Comparison of ENCODE assay signal across 11 cellular contexts in genomic region chr14:69880051-69880487, GRCh38. TPM values are rescaled to one million over a fixed set of nuclear protein-coding genes. Genes with fewer than 3 reads are reported as not detected.
A peak's percentile ranks its signal among the peaks of the same experiment; 100 is the strongest.
DNase-seq lines count a peak whose midpoint lies in the region; ATAC-seq, FAIRE-seq and TF ChIP-seq lines count a peak whose summit lies in the region.
"Had no signal": no experiment of that assay in that cellular context is flagged by ENCODE, and none has a peak within 500 bp of the region (broad histone marks: within the 10 kb centered on the region; RNA-seq: fewer than 3 reads in every experiment).

No MANE protein-coding gene starts in this region.

- H3K36me3 Mint-ChIP-seq in astrocyte (ENCODE audit: low read depth, unreplicated experiment), result no peaks in the 10 kb centered on the region
- H3K36me3 Mint-ChIP-seq: activated naive CD8-positive, alpha-beta T cell treated with anti-CD3 and anti-CD28 coated beads, Interleukin-2, amount 10 ng/mL, durations not matched to agents 7 days and 5 days; natural killer cell treated with Interleukin-12 subunit alpha and Interleukin-12 subunit beta and Interleukin-15 and Interleukin-18, amount 100 ng/mL, for 72 hours had no signal

- H3K4me1 Mint-ChIP-seq in astrocyte (ENCODE audit: low read depth, unreplicated experiment), result peaks cover 2% of the 10 kb centered on the region
- H3K4me1 Mint-ChIP-seq: activated naive CD8-positive, alpha-beta T cell treated with anti-CD3 and anti-CD28 coated beads, Interleukin-2, amount 10 ng/mL, durations not matched to agents 7 days and 5 days had no signal

- TF ChIP-seq CTCF in astrocyte (IDR thresholded peaks at IDR 0.05; ENCODE audit: insufficient read depth, low read depth, low read length) (no peak), testis (IDR thresholded peaks at IDR 0.05) (no peak)

- intact Hi-C loops in testis (cut with DNase I; ENCODE audit: low total_unique reads), result no loop called here

- no peaks in the 10 kb centered on the region for H4K20me1 ChIP-seq in astrocyte (ENCODE audit: insufficient read depth, low read length)

- H3K27me3 Mint-ChIP-seq in astrocyte (ENCODE audit: low read depth, unreplicated experiment), result peaks cover 50% of the 10 kb centered on the region

- H3K36me3 ChIP-seq in astrocyte (ENCODE audit: insufficient read depth, low read length) (no peaks in the 10 kb centered on the region), testis (ENCODE audit: low read depth, missing control alignments) (no peaks in the 10 kb centered on the region)

- H3K79me2 ChIP-seq in astrocyte (ENCODE audit: insufficient read depth, low read length), result no peaks in the 10 kb centered on the region

- WGBS in testis, 2 donors, result 2 to 3% methylated on average over 21 of the region's 21 CpGs

- H3K9me3 ChIP-seq in astrocyte (ENCODE audit: insufficient read depth, low read depth, low read length), result no peaks in the 10 kb centered on the region
- no peaks in the 10 kb centered on the region for H3K9me3 ChIP-seq in testis

- FAIRE-seq in astrocyte (lab: Jason Lieb, UNC), result no peak

- H3K9ac ChIP-seq in astrocyte (ENCODE audit: low read length), result no peak overlapping the region

- no peaks in the 10 kb centered on the region for H3K9me3 Mint-ChIP-seq in astrocyte (ENCODE audit: unreplicated experiment)
- H3K9me3 Mint-ChIP-seq: activated naive CD8-positive, alpha-beta T cell treated with anti-CD3 and anti-CD28 coated beads, Interleukin-2, amount 10 ng/mL, durations not matched to agents 7 days and 5 days; natural killer cell treated with Interleukin-12 subunit alpha and Interleukin-12 subunit beta and Interleukin-15 and Interleukin-18, amount 100 ng/mL, for 72 hours had no signal

- peak overlapping the region; percentile 73 for H3K4me2 ChIP-seq in astrocyte (ENCODE audit: low read length)

- no peaks in the 10 kb centered on the region for H3K4me1 ChIP-seq in astrocyte (ENCODE audit: insufficient read depth, low read length)
- H3K4me1 ChIP-seq in testis, result peaks cover 8% of the 10 kb centered on the region

- H3K4me3 Mint-ChIP-seq in astrocyte (ENCODE audit: unreplicated experiment), result peak overlapping the region; percentile 71
- H3K4me3 Mint-ChIP-seq: activated naive CD8-positive, alpha-beta T cell treated with anti-CD3 and anti-CD28 coated beads, Interleukin-2, amount 10 ng/mL, durations not matched to agents 7 days and 5 days; natural killer cell treated with Interleukin-12 subunit alpha and Interleukin-12 subunit beta and Interleukin-15 and Interleukin-18, amount 100 ng/mL, for 72 hours had no signal

- DNase-seq in NCI-H345 (lab: John Stamatoyannopoulos, UW) (peak; percentile 33), NCI-H345 treated with DMSO at 0.1 percent for 48 hours (lab: John Stamatoyannopoulos, UW; ENCODE audit: unreplicated experiment) (no peak), astrocyte (ENCODE audit: low read depth) (no peak), left lobe of liver (ENCODE audit: low spot score) (peak; percentile 73), testis (no peak), COLO829 (ENCODE audit: low spot score) (no peak)
- DNase-seq in stimulated activated CD4-positive, alpha-beta T cell treated with anti-CD3 and anti-CD28 coated beads, Interleukin-4, amount 100 ng/mL, for 24 hours, result no peak
- DNase-seq: activated CD4-positive, CD25-positive, alpha-beta regulatory T cell; activated naive CD8-positive, alpha-beta T cell treated with anti-CD3 and anti-CD28 coated beads, Interleukin-2, amount 10 ng/mL, durations not matched to agents 7 days and 5 days had no signal

- H3K27ac Mint-ChIP-seq in astrocyte (ENCODE audit: unreplicated experiment), result no peak overlapping the region
- H3K27ac Mint-ChIP-seq: activated naive CD8-positive, alpha-beta T cell treated with anti-CD3 and anti-CD28 coated beads, Interleukin-2, amount 10 ng/mL, durations not matched to agents 7 days and 5 days; natural killer cell treated with Interleukin-12 subunit alpha and Interleukin-12 subunit beta and Interleukin-15 and Interleukin-18, amount 100 ng/mL, for 72 hours had no signal

- no peak overlapping the region for H2AFZ ChIP-seq in astrocyte (ENCODE audit: low read depth, low read length)

- peak overlapping the region; percentile 33 for H3K4me3 ChIP-seq in astrocyte (ENCODE audit: insufficient read depth, low read depth, low read length)
- H3K4me3 ChIP-seq in testis, result peak overlapping the region; percentile 78 to 84

- ATAC-seq in left lobe of liver (peak; percentile 58), HG02970 (IDR thresholded peaks at IDR 0.05; ENCODE audit: low FRiP score, unreplicated experiment) (no peak)

- H3K27me3 ChIP-seq in astrocyte (ENCODE audit: insufficient read depth, low read length) (peaks cover 44% of the 10 kb centered on the region), testis (no peaks in the 10 kb centered on the region)

- H3K27ac ChIP-seq in astrocyte (ENCODE audit: low read depth, low read length) (no peak overlapping the region), testis (peak overlapping the region; percentile 42 to 45)

- TF ChIP-seq POLR2A in testis (IDR thresholded peaks at IDR 0.05), result no peak

RNA-seq across cellular contexts. Expression of gene SMOC1, which starts 0.9 kb away (rescaled TPM):
- 0.16 and 0.36 TPM in 2 replicates for total RNA-seq in astrocyte
- total RNA-seq in left lobe of liver, result 75.6 TPM
- 100 to 1,000 TPM; 143 to 248 TPM for total RNA-seq in testis
- polyA plus RNA-seq in testis (ENCODE audit: insufficient read depth, low read depth, low replicate concordance), result 88.2 TPM
- total RNA-seq: activated naive CD8-positive, alpha-beta T cell treated with anti-CD3 and anti-CD28 coated beads, Interleukin-2, amount 10 ng/mL, durations not matched to agents 7 days and 5 days; natural killer cell treated with Interleukin-12 subunit alpha and Interleukin-12 subunit beta and Interleukin-15 and Interleukin-18, amount 100 ng/mL, for 72 hours had no signal

Comparison
In these comparisons a context has a peak if more than half of its experiments do, and no peak if none do; other contexts are left out.
1. DNase-seq: peak in NCI-H345 (single experiment) and left lobe of liver (single experiment); none in NCI-H345 treated with DMSO at 0.1 percent for 48 hours (single experiment), astrocyte (single experiment), testis (single experiment), COLO829 (single experiment) and stimulated activated CD4-positive, alpha-beta T cell treated with anti-CD3 and anti-CD28 coated beads, Interleukin-4, amount 100 ng/mL, for 24 hours (single experiment).
2. RNA of gene SMOC1, which starts 0.9 kb away (total RNA-seq): 143 to 248 TPM in testis and 75.6 TPM in left lobe of liver (single experiment); 0.16 to 0.36 TPM in astrocyte; every median in the first group is over 10 times any median in the second.